ENCODE assay signal across 20 cellular contexts in genomic region chr9:27866741-27867140, GRCh38.
"Had no signal": no experiment of that assay in that cellular context is flagged by ENCODE, and none has a peak within 500 bp of the region (broad histone marks: within the 10 kb centered on the region; RNA-seq: fewer than 3 reads in every experiment).

No MANE protein-coding gene starts in this region.

- DNase-seq: effector memory CD4-positive, alpha-beta T cell; glutamatergic neuron; kidney; left cardiac atrium; left ventricle myocardium inferior; naive thymus-derived CD4-positive, alpha-beta T cell; nephron progenitor cell; psoas muscle; retina; right lobe of liver; stimulated activated CD4-positive, alpha-beta T cell treated with anti-CD3 and anti-CD28 coated beads, Interleukin-4, amount 100 ng/mL, for 1 hour; stimulated activated naive CD8-positive, alpha-beta T cell treated with anti-CD3 and anti-CD28 coated beads, Interleukin-15, amount 100 ng/mL, for 72 hours; testis had no signal

- H3K9me3 Mint-ChIP-seq: stimulated activated memory B cell treated with anti-CD40 and anti-IgM and Interleukin-4, amounts not matched to agents 10 μg/mL and 1 μg/mL and 100 μg/mL, for 72 hours; stimulated activated naive CD8-positive, alpha-beta T cell treated with anti-CD3 and anti-CD28 coated beads, Interleukin-15, amount 100 ng/mL, for 72 hours had no signal

- H3K4me3 ChIP-seq: esophagus muscularis mucosa, gastroesophageal sphincter, left ventricle myocardium inferior, lung, psoas muscle, right lobe of liver, testis, tibial nerve had no signal

- H3K4me3 Mint-ChIP-seq: naive thymus-derived CD4-positive, alpha-beta T cell; nephron progenitor cell; stimulated activated memory B cell treated with anti-CD40 and anti-IgM and Interleukin-4, amounts not matched to agents 10 μg/mL and 1 μg/mL and 100 μg/mL, for 72 hours; stimulated activated naive CD8-positive, alpha-beta T cell treated with anti-CD3 and anti-CD28 coated beads, Interleukin-15, amount 100 ng/mL, for 72 hours had no signal

- ATAC-seq: gastroesophageal sphincter; left cardiac atrium; naive thymus-derived CD4-positive, alpha-beta T cell; psoas muscle; right lobe of liver; stimulated activated memory B cell treated with anti-CD40 and anti-IgM and Interleukin-4, amounts not matched to agents 10 μg/mL and 1 μg/mL and 100 μg/mL, for 72 hours; stimulated activated naive CD8-positive, alpha-beta T cell treated with anti-CD3 and anti-CD28 coated beads, Interleukin-15, amount 100 ng/mL, for 72 hours had no signal

- FAIRE-seq: kidney had no signal

- H3K27me3 ChIP-seq: esophagus muscularis mucosa, gastroesophageal sphincter, neutrophil, right lobe of liver, testis, tibial nerve had no signal

- H3K27ac ChIP-seq: epithelial cell of prostate, esophagus muscularis mucosa, gastroesophageal sphincter, left ventricle myocardium inferior, neutrophil, psoas muscle, right lobe of liver, testis, tibial nerve had no signal

- H3K36me3 ChIP-seq: esophagus muscularis mucosa, gastroesophageal sphincter, left ventricle myocardium inferior, neutrophil, right lobe of liver, tibial nerve had no signal

- H3K9me3 ChIP-seq: esophagus muscularis mucosa, gastroesophageal sphincter, left ventricle myocardium inferior, neutrophil, psoas muscle, right lobe of liver, testis, tibial nerve had no signal

- H3K27ac Mint-ChIP-seq: naive thymus-derived CD4-positive, alpha-beta T cell; nephron progenitor cell; stimulated activated memory B cell treated with anti-CD40 and anti-IgM and Interleukin-4, amounts not matched to agents 10 μg/mL and 1 μg/mL and 100 μg/mL, for 72 hours; stimulated activated naive CD8-positive, alpha-beta T cell treated with anti-CD3 and anti-CD28 coated beads, Interleukin-15, amount 100 ng/mL, for 72 hours had no signal

- H3K4me1 Mint-ChIP-seq: naive thymus-derived CD4-positive, alpha-beta T cell; stimulated activated memory B cell treated with anti-CD40 and anti-IgM and Interleukin-4, amounts not matched to agents 10 μg/mL and 1 μg/mL and 100 μg/mL, for 72 hours; stimulated activated naive CD8-positive, alpha-beta T cell treated with anti-CD3 and anti-CD28 coated beads, Interleukin-15, amount 100 ng/mL, for 72 hours had no signal

- H3K4me1 ChIP-seq: left ventricle myocardium inferior, psoas muscle, testis, tibial nerve had no signal

- H3K27me3 Mint-ChIP-seq: stimulated activated memory B cell treated with anti-CD40 and anti-IgM and Interleukin-4, amounts not matched to agents 10 μg/mL and 1 μg/mL and 100 μg/mL, for 72 hours had no signal

- H3K36me3 Mint-ChIP-seq: naive thymus-derived CD4-positive, alpha-beta T cell; stimulated activated memory B cell treated with anti-CD40 and anti-IgM and Interleukin-4, amounts not matched to agents 10 μg/mL and 1 μg/mL and 100 μg/mL, for 72 hours had no signal
